19 cellular contexts compared by ENCODE assay signal in genomic region chr14:68760771-68761170, GRCh38. TPM values are rescaled to one million over a fixed set of nuclear protein-coding genes. Genes with fewer than 3 reads are reported as not detected.
DNase-seq lines count a peak whose midpoint lies in the region; ATAC-seq, FAIRE-seq and TF ChIP-seq lines count a peak whose summit lies in the region.
"Had no signal": no experiment of that assay in that cellular context is flagged by ENCODE, and none has a peak within 500 bp of the region (broad histone marks: within the 10 kb centered on the region; RNA-seq: fewer than 3 reads in every experiment).

No MANE protein-coding gene starts in this region.

- H3K4me1 Mint-ChIP-seq in dendritic cell treated with granulocyte-macrophage colony-stimulating factor and Interleukin-4, amounts not matched to agents 40 ng/mL and 50 ng/mL, for 4 days (ENCODE audit: low read depth): peaks cover 58% of the 10 kb centered on the region

- POLR2A ChIA-PET in RWPE1 (lab: Yijun Ruan, JAX; ENCODE audit: low non-redundant PET): no interaction called here

- DNase-seq in left colon: no peak
- peak; percentile 66 for DNase-seq in small intestine
- no peak for DNase-seq in RWPE1 (ENCODE audit: low spot score)
- DNase-seq in NCI-H2227 (lab: John Stamatoyannopoulos, UW; ENCODE audit: unreplicated experiment): no peak
- no peak for DNase-seq in OCI-M2 (lab: John Stamatoyannopoulos, UW; ENCODE audit: unreplicated experiment)
- DNase-seq in hypothalamus (lab: John Stamatoyannopoulos, UW): no peak
- DNase-seq: 8988T; Caco-2; CD4-positive, alpha-beta T cell; GM23248 had no signal

- no peaks in the 10 kb centered on the region for H3K9me3 Mint-ChIP-seq in dendritic cell treated with granulocyte-macrophage colony-stimulating factor and Interleukin-4, amounts not matched to agents 40 ng/mL and 50 ng/mL, for 4 days
- H3K9me3 Mint-ChIP-seq: CD4-positive, alpha-beta T cell had no signal

- H3K4me3 Mint-ChIP-seq in dendritic cell treated with granulocyte-macrophage colony-stimulating factor and Interleukin-4, amounts not matched to agents 40 ng/mL and 50 ng/mL, for 4 days: no peak overlapping the region
- H3K4me3 Mint-ChIP-seq: B cell; CD4-positive, alpha-beta T cell had no signal

- no peaks in the 10 kb centered on the region for H3K36me3 Mint-ChIP-seq in dendritic cell treated with granulocyte-macrophage colony-stimulating factor and Interleukin-4, amounts not matched to agents 40 ng/mL and 50 ng/mL, for 4 days (ENCODE audit: low read depth)

- peaks cover 44% of the 10 kb centered on the region for H3K27me3 Mint-ChIP-seq in dendritic cell treated with granulocyte-macrophage colony-stimulating factor and Interleukin-4, amounts not matched to agents 40 ng/mL and 50 ng/mL, for 4 days
- H3K27me3 Mint-ChIP-seq: B cell; CD4-positive, alpha-beta T cell had no signal

- no peak for FAIRE-seq in small intestine (lab: Jason Lieb, UNC)
- FAIRE-seq: D721Med, G401.6, GM12891 had no signal

- H3K4me1 ChIP-seq in BLaER1 treated with 17β-estradiol and CSF1 and Interleukin-3, amounts not matched to agents 10 nM and 100 nM: peaks cover 68 to 94% (median 84%) of the 10 kb centered on the region in 10 experiments
- peaks cover 4 to 5% of the 10 kb centered on the region in 2 donors for H3K4me1 ChIP-seq in small intestine (ENCODE audit: control insufficient read depth in 2 of 2, insufficient read depth in 1 of 2, low read depth in 1 of 2, low read length in 1 of 2)
- H3K4me1 ChIP-seq: HAP-1 had no signal

- no peaks in the 10 kb centered on the region for H3K36me3 ChIP-seq in BLaER1 treated with 17β-estradiol and CSF1 and Interleukin-3, amounts not matched to agents 10 nM and 100 nM
- H3K36me3 ChIP-seq in small intestine (ENCODE audit: control insufficient read depth in 2 of 2, insufficient read depth in 2 of 2, low read length in 2 of 2): no peaks in the 10 kb centered on the region
- H3K36me3 ChIP-seq: HAP-1 had no signal

- TF ChIP-seq CTCF in RWPE1 (conservative IDR thresholded peaks at IDR 0.05; ENCODE audit: low read depth): no peak

- H3K27ac Mint-ChIP-seq in dendritic cell treated with granulocyte-macrophage colony-stimulating factor and Interleukin-4, amounts not matched to agents 40 ng/mL and 50 ng/mL, for 4 days: peak overlapping the region; percentile 65
- H3K27ac Mint-ChIP-seq: B cell; CD4-positive, alpha-beta T cell had no signal

- peak overlapping the region in 1 of 11 experiments; percentile 68; a peak in 2 of 22 replicates for H3K27ac ChIP-seq in BLaER1 treated with 17β-estradiol and CSF1 and Interleukin-3, amounts not matched to agents 10 nM and 100 nM
- H3K27ac ChIP-seq in small intestine (ENCODE audit: low read depth in 1 of 2, low read length in 1 of 2) (peak overlapping the region in 1 of 2 donors; percentile 18), RWPE1 (no peak overlapping the region)
- H3K27ac ChIP-seq: C4-2B, GM23248, HL-60 had no signal

- H3K9me3 ChIP-seq in BLaER1 treated with 17β-estradiol and CSF1 and Interleukin-3, amounts not matched to agents 10 nM and 100 nM (replicated peaks in 1 of 11): no peaks in the 10 kb centered on the region
- H3K9me3 ChIP-seq in small intestine (ENCODE audit: control insufficient read depth, low read depth): no peaks in the 10 kb centered on the region
- H3K9me3 ChIP-seq: Caco-2, HAP-1 had no signal

- CTCF ChIA-PET in RWPE1 (lab: Yijun Ruan, JAX): interaction anchor here (0.6 kb wide), 1 partner anchor 10 kb away, joined by 3 read pairs; no protein-coding TSS in a partner anchor

- no peaks in the 10 kb centered on the region for H4K20me1 ChIP-seq in BLaER1 treated with 17β-estradiol and CSF1 and Interleukin-3, amounts not matched to agents 10 nM and 100 nM

- H3K4me2 ChIP-seq in BLaER1 treated with 17β-estradiol and CSF1 and Interleukin-3, amounts not matched to agents 10 nM and 100 nM: peak overlapping the region in 7 of 11 experiments; percentile 29 to 93 (median 91); a peak in 6 of 22 replicates

- ATAC-seq in left colon: peak; percentile 22

- H3K27me3 ChIP-seq in BLaER1 treated with 17β-estradiol and CSF1 and Interleukin-3, amounts not matched to agents 10 nM and 100 nM: no peaks in the 10 kb centered on the region
- H3K27me3 ChIP-seq in small intestine (ENCODE audit: control insufficient read depth in 2 of 2, insufficient read depth in 2 of 2, low read length in 2 of 2): no peaks in the 10 kb centered on the region

- H3K4me3 ChIP-seq in BLaER1 treated with 17β-estradiol and CSF1 and Interleukin-3, amounts not matched to agents 10 nM and 100 nM: no peak overlapping the region
- H3K4me3 ChIP-seq in small intestine (ENCODE audit: low read depth in 1 of 2, low read length in 2 of 2): no peak overlapping the region
- H3K4me3 ChIP-seq: GM23248, HAP-1 had no signal

- WGBS in small intestine, 3 donors: 19 to 58% (median 43%) methylated on average over 2 of the region's 2 CpGs

- H3K9ac ChIP-seq in BLaER1 treated with 17β-estradiol and CSF1 and Interleukin-3, amounts not matched to agents 10 nM and 100 nM: no peak overlapping the region
- H3K9ac ChIP-seq: GM23248 had no signal

- intact Hi-C loops in dendritic cell treated with granulocyte-macrophage colony-stimulating factor and Interleukin-4, amounts not matched to agents 40 ng/mL and 50 ng/mL, for 4 days (cut with micrococcal nuclease): no loop called here
- intact Hi-C loops in left colon (cut with DNase I, micrococcal nuclease): no loop called here

RNA-seq across cellular contexts. Expression of gene ZFP36L1, which starts 32.1 kb away (rescaled TPM):
- 100 to 1,000 TPM in 1 of 2 donors, 10 to 100 TPM in 1; 79.2 to 127 TPM for total RNA-seq in left colon
- polyA plus RNA-seq in small intestine: 10 to 100 TPM; 27.6 to 70.7 (median 33.1) TPM
